Comparison of ENCODE assay signal across 24 cellular contexts in the genomic region with DNA sequence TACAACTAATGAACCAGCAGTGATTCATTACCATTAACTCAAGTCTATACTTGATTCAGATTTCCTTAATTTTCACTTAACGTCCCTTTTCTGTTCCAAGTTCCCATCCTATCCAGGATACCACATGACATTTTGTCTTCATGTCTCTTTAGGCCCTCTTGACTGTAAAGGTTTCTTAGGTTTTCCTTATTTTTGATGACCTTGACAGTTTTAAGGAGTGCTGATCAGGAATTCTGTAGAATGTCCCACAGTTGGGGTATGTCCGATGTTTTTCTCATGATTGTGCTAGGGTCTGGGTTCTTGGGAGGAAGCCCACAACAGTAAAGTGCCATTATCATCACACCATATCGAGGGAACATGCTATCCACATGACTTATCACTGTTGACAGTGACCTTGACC.
"Had no signal": no experiment of that assay in that cellular context is flagged by ENCODE, and none has a peak within 500 bp of the region (broad histone marks: within the 10 kb centered on the region; RNA-seq: fewer than 3 reads in every experiment).

No MANE protein-coding gene starts in this region.

- ATAC-seq: Panc1, PC-3, Right ventricle myocardium inferior, SK-N-SH treated with all-trans-retinoic acid at 6 μM for 48 hours had no signal

- DNase-seq: Kasumi-1; MM.1S; NCI-H1092 treated with DMSO at 0.1 percent for 48 hours; NCI-H1436; NCI-H187; NCI-H2029; NCI-H2081 treated with DMSO at 0.1 percent for 48 hours; NCI-H2171; NCI-H226; NCI-H446; NCI-H510A; NCI-H524 treated with DMSO at 0.1 percent for 48 hours; NCI-H69; NCI-H774; NK-92 treated with Interleukin-12 subunit alpha and Interleukin-12 subunit beta, amount 100 ng/mL, for 24 hours; PC-3; SHP77 treated with DMSO at 0.1 percent for 48 hours; SJCRH30 had no signal

- H3K36me3 ChIP-seq: SJCRH30 had no signal

- H3K4me3 ChIP-seq: SJCRH30 had no signal

- H3K9me3 ChIP-seq: SJCRH30 had no signal

- H3K4me1 ChIP-seq: SJCRH30 had no signal

- H3K27ac ChIP-seq: HL-60, KMS-11, SJCRH30 had no signal

- FAIRE-seq: HTR-8/SVneo had no signal

- H3K9ac ChIP-seq: KMS-11 had no signal

- H3K4me2 ChIP-seq: KMS-11 had no signal

- H3K27me3 ChIP-seq: SJCRH30 had no signal
